In genomic region chr5:74370168-74370567, GRCh38 we compare ENCODE assay signal across 17 cellular contexts.
DNase-seq lines count a peak whose midpoint lies in the region; ATAC-seq, FAIRE-seq and TF ChIP-seq lines count a peak whose summit lies in the region.
"Had no signal": no experiment of that assay in that cellular context is flagged by ENCODE, and none has a peak within 500 bp of the region (broad histone marks: within the 10 kb centered on the region; RNA-seq: fewer than 3 reads in every experiment).

No MANE protein-coding gene starts in this region.

- peaks cover 10% of the 10 kb centered on the region for H3K4me1 Mint-ChIP-seq in astrocyte (ENCODE audit: low read depth, unreplicated experiment)
- peaks cover 20% of the 10 kb centered on the region for H3K4me1 Mint-ChIP-seq in endothelial cell (ENCODE audit: unreplicated experiment)
- H3K4me1 Mint-ChIP-seq: CD14-positive monocyte had no signal

- peak; percentile 8 for DNase-seq in G401 (ENCODE audit: low spot score)
- no peak for DNase-seq in astrocyte (ENCODE audit: low read depth)
- DNase-seq in esophagus muscularis mucosa (ENCODE audit: extremely low spot score), result peak; percentile 92
- DNase-seq in prostate gland (ENCODE audit: low spot score), result peak; percentile 69
- no peak for DNase-seq in endothelial cell (ENCODE audit: low spot score)
- no peak for DNase-seq in activated effector memory CD4-positive, alpha-beta T cell treated with anti-CD3 and anti-CD28 coated beads, Interleukin-2, amount 50 U/mL, for 16 hours
- no peak for DNase-seq in omental fat pad (ENCODE audit: low spot score)
- DNase-seq: DMS 273 treated with DMSO at 0.1 percent for 48 hours, MV-4-11, NCI-H1417 treated with DMSO at 0.1 percent for 48 hours, NCI-H2029, NCI-H2171, PC-3, SJCRH30 had no signal

- H3K36me3 Mint-ChIP-seq in astrocyte (ENCODE audit: low read depth, unreplicated experiment) (no peaks in the 10 kb centered on the region), endothelial cell (ENCODE audit: low read depth, unreplicated experiment) (peaks cover 4% of the 10 kb centered on the region)
- H3K36me3 Mint-ChIP-seq: CD14-positive monocyte had no signal

- intact Hi-C loops in esophagus muscularis mucosa (cut with DNase I), result no loop called here
- intact Hi-C loops in prostate gland (cut with DNase I), result no loop called here

- TF ChIP-seq POLR2A in esophagus muscularis mucosa (IDR thresholded peaks at IDR 0.05; ENCODE audit: low read depth) (no peak), prostate gland (IDR thresholded peaks at IDR 0.05) (no peak)

- H3K9me3 ChIP-seq in astrocyte (ENCODE audit: insufficient read depth, low read depth, low read length) (peaks cover 6% of the 10 kb centered on the region), esophagus muscularis mucosa (peaks cover 0 to 10% (median 0%) of the 10 kb centered on the region in 4 donors), prostate gland (no peaks in the 10 kb centered on the region)
- H3K9me3 ChIP-seq: HAP-1, SJCRH30 had no signal

- H3K9ac ChIP-seq in astrocyte (ENCODE audit: low read length), result no peak overlapping the region

- no peak overlapping the region for H3K4me3 Mint-ChIP-seq in astrocyte (ENCODE audit: unreplicated experiment)
- no peak overlapping the region for H3K4me3 Mint-ChIP-seq in endothelial cell (ENCODE audit: unreplicated experiment)
- H3K4me3 Mint-ChIP-seq: CD14-positive monocyte had no signal

- no peak overlapping the region for H3K4me2 ChIP-seq in astrocyte (ENCODE audit: low read length)

- no peaks in the 10 kb centered on the region for H3K27me3 ChIP-seq in astrocyte (ENCODE audit: insufficient read depth, low read length)
- H3K27me3 ChIP-seq in esophagus muscularis mucosa, result no peaks in the 10 kb centered on the region
- H3K27me3 ChIP-seq in prostate gland (replicated peaks; ENCODE audit: insufficient read depth), result no peaks in the 10 kb centered on the region
- H3K27me3 ChIP-seq: SJCRH30 had no signal

- WGBS in esophagus muscularis mucosa, result 77% methylated on average over 7 of the region's 7 CpGs
- WGBS in prostate gland, result 24% methylated on average over 7 of the region's 7 CpGs

- H3K4me3 ChIP-seq in astrocyte (ENCODE audit: insufficient read depth, low read depth, low read length), result no peak overlapping the region
- H3K4me3 ChIP-seq in esophagus muscularis mucosa, result no peak overlapping the region
- no peak overlapping the region for H3K4me3 ChIP-seq in prostate gland
- H3K4me3 ChIP-seq: HAP-1, SJCRH30 had no signal

- H3K79me2 ChIP-seq in astrocyte (ENCODE audit: insufficient read depth, low read length), result no peaks in the 10 kb centered on the region

- H3K27ac ChIP-seq in astrocyte (ENCODE audit: low read depth, low read length) (no peak overlapping the region), esophagus muscularis mucosa (replicated peaks in 1 of 4) (no peak overlapping the region), prostate gland (no peak overlapping the region)
- H3K27ac ChIP-seq: SJCRH30 had no signal

- peaks cover 12% of the 10 kb centered on the region for H3K9me3 Mint-ChIP-seq in astrocyte (ENCODE audit: unreplicated experiment)
- H3K9me3 Mint-ChIP-seq in endothelial cell (ENCODE audit: unreplicated experiment), result no peaks in the 10 kb centered on the region

- H3K27ac Mint-ChIP-seq in astrocyte (ENCODE audit: unreplicated experiment) (peak overlapping the region; percentile 6), endothelial cell (ENCODE audit: unreplicated experiment) (no peak overlapping the region)

- no peaks in the 10 kb centered on the region for H3K36me3 ChIP-seq in astrocyte (ENCODE audit: insufficient read depth, low read length)
- H3K36me3 ChIP-seq in esophagus muscularis mucosa, result no peaks in the 10 kb centered on the region
- no peaks in the 10 kb centered on the region for H3K36me3 ChIP-seq in prostate gland
- H3K36me3 ChIP-seq: HAP-1, SJCRH30 had no signal

- no peak overlapping the region for H2AFZ ChIP-seq in astrocyte (ENCODE audit: low read depth, low read length)

- TF ChIP-seq CTCF in astrocyte (IDR thresholded peaks at IDR 0.05; ENCODE audit: insufficient read depth, low read depth, low read length) (no peak), esophagus muscularis mucosa (IDR thresholded peaks at IDR 0.05) (no peak), prostate gland (IDR thresholded peaks at IDR 0.05) (no peak), endothelial cell (IDR thresholded peaks at IDR 0.05; ENCODE audit: unreplicated experiment) (no peak), omental fat pad (IDR thresholded peaks at IDR 0.05) (no peak)

- H3K4me1 ChIP-seq in astrocyte (ENCODE audit: insufficient read depth, low read length) (no peaks in the 10 kb centered on the region), esophagus muscularis mucosa (peaks cover 0 to 13% (median 7%) of the 10 kb centered on the region in 4 donors), prostate gland (replicated peaks) (no peaks in the 10 kb centered on the region)
- H3K4me1 ChIP-seq: HAP-1 had no signal

- no peak for FAIRE-seq in astrocyte (lab: Jason Lieb, UNC)

- no peak for TF ChIP-seq EP300 in esophagus muscularis mucosa (IDR thresholded peaks at IDR 0.05)

- no peak for ATAC-seq in HG02840 (IDR thresholded peaks at IDR 0.05; ENCODE audit: low FRiP score, unreplicated experiment)
- no peak for ATAC-seq in omental fat pad (ENCODE audit: low FRiP score)
- ATAC-seq: PC-3 had no signal

- no peaks in the 10 kb centered on the region for H4K20me1 ChIP-seq in astrocyte (ENCODE audit: insufficient read depth, low read length)

- peaks cover 5% of the 10 kb centered on the region for H3K27me3 Mint-ChIP-seq in astrocyte (ENCODE audit: low read depth, unreplicated experiment)
- H3K27me3 Mint-ChIP-seq in endothelial cell (ENCODE audit: unreplicated experiment), result peaks cover 4% of the 10 kb centered on the region

- in situ Hi-C loops in G401 (cut with HindIII; ENCODE audit: low sequenced_read_pairs), result no loop called here

Comparison
In these comparisons a context has a peak if more than half of its experiments do, and no peak if none do; other contexts are left out.
1. DNase-seq: peak in G401 (single experiment), esophagus muscularis mucosa (single experiment) and prostate gland (single experiment); none in astrocyte (single experiment), endothelial cell (single experiment), activated effector memory CD4-positive, alpha-beta T cell treated with anti-CD3 and anti-CD28 coated beads, Interleukin-2, amount 50 U/mL, for 16 hours (single experiment) and omental fat pad (single experiment).